ENCODE assay signal across 8 cellular contexts in the genomic region with DNA sequence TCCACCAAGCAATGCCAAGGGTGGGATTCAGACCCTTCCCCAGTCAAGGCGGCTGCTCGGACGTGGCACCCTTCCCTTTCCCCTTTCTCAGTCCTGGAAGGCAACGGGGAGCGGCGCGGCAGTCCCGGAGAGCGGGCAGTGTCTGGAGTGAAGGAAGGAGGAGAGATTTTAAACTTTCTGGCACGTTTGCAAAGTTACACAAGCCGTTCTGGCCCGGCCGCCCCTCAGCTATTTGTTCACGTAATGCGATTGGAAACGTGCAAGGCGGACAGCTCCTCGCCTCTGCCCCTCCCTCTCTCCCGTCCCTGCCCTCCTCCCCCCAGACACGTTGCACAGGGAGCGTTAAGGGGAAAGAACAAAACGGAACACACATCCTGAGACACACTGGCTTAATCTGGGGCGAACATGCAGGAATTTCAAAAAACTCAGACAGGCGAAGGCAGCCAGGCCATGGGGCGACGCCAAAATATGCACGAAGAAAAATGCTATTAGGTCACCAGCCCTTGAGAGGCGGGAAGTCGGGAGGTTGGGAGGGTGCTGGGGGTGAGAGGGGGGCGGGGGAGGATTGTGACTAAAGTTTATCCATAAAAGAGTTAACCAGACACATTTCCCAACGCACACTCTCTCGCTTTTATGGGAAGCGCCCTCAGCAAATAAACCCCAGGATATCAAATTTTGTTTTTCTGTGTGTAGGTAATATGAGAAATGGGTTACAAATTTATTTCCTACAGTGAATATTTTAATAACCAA. TPM values are rescaled to one million over a fixed set of nuclear protein-coding genes. Genes with fewer than 3 reads are reported as not detected.
DNase-seq lines count a peak whose midpoint lies in the region; ATAC-seq and TF ChIP-seq lines count a peak whose summit lies in the region.

A gene with protein sequence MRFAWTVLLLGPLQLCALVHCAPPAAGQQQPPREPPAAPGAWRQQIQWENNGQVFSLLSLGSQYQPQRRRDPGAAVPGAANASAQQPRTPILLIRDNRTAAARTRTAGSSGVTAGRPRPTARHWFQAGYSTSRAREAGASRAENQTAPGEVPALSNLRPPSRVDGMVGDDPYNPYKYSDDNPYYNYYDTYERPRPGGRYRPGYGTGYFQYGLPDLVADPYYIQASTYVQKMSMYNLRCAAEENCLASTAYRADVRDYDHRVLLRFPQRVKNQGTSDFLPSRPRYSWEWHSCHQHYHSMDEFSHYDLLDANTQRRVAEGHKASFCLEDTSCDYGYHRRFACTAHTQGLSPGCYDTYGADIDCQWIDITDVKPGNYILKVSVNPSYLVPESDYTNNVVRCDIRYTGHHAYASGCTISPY (minus strand): TSS at position 144 of the 750 bp plus-strand sequence. CDS start 274 bp downstream, outside the sequence.

- no peak for TF ChIP-seq RAD21 in liver (IDR thresholded peaks at IDR 0.05)

- H3K9ac ChIP-seq in liver (ENCODE audit: low read depth in 1 of 2, low read length in 2 of 2): no peak within 1 kb of the TSS

- H3K27me3 ChIP-seq in dorsolateral prefrontal cortex (peaks cover 0 to 11% (median 0%) of the 10 kb centered on the region in 45 donors), liver (ENCODE audit: control insufficient read depth in 4 of 4, insufficient read depth in 4 of 4, low read length in 3 of 4) (no peaks in the 10 kb centered on the region)

- POLR2A ChIA-PET in AG04449 (lab: Yijun Ruan, JAX): interaction anchor here (0.7 to 3.8 kb wide), 20 partner anchors 10 to 117 kb away, joined by 3 to 60 read pairs (median 8); a partner anchor contains a TSS

- H3K4me1 ChIP-seq in liver (ENCODE audit: control insufficient read depth in 4 of 4, insufficient read depth in 4 of 4, low read length in 3 of 4): peaks cover 12 to 20% (median 17%) of the 10 kb centered on the region in 4 donors

- no peaks in the 10 kb centered on the region for H3K9me3 ChIP-seq in liver (ENCODE audit: control insufficient read depth in 4 of 4, low read length in 3 of 4)

- intact Hi-C loops in dorsolateral prefrontal cortex (cut with DNase I): loop anchor here in 1 of 2 donors (2.0 kb wide), 1 partner anchor 107 kb away; no protein-coding TSS in a partner anchor

- ATAC-seq in GM18511 (IDR thresholded peaks at IDR 0.05; ENCODE audit: unreplicated experiment) (peak; percentile 6), HG03175 (IDR thresholded peaks at IDR 0.05; ENCODE audit: unreplicated experiment) (no peak)

- CTCF ChIA-PET in AG04449 (lab: Yijun Ruan, JAX): interaction anchor here (1.1 to 5.1 kb wide), 7 partner anchors 9 to 106 kb away, joined by 4 to 82 read pairs (median 26); no protein-coding TSS in a partner anchor

- peak within 1 kb of the TSS in 4 of 59 donors; percentile 19 to 56 (median 40) for H3K27ac ChIP-seq in dorsolateral prefrontal cortex
- peak within 1 kb of the TSS in 1 of 2 donors; percentile 35 for H3K27ac ChIP-seq in liver (ENCODE audit: low read depth in 1 of 2, low read length in 2 of 2)

- peak; percentile 98 for DNase-seq in AG04449 (ENCODE audit: low read depth, low spot score)
- DNase-seq in dorsolateral prefrontal cortex: peak in 3 of 10 donors; percentile 14 to 41 (median 30)
- no peak for DNase-seq in DMS153 treated with DMSO at 0.1 percent for 48 hours (lab: John Stamatoyannopoulos, UW; ENCODE audit: unreplicated experiment)

- H3K36me3 ChIP-seq in liver (ENCODE audit: control insufficient read depth in 4 of 4, insufficient read depth in 3 of 4, low read depth in 1 of 4, low read length in 3 of 4): no peaks in the 10 kb centered on the region

- no peak for TF ChIP-seq CTCF in AG04449 (IDR thresholded peaks at IDR 0.05; ENCODE audit: insufficient read depth, low read length, missing control alignments)
- TF ChIP-seq CTCF in dorsolateral prefrontal cortex (IDR thresholded peaks at IDR 0.05 in 54 of 56, conservative IDR thresholded peaks at IDR 0.05 in 2 of 56; ENCODE audit: low read depth in 1 of 56, partially characterized antibody in 56 of 56): no peak
- no peak for TF ChIP-seq CTCF in liver (IDR thresholded peaks at IDR 0.05; ENCODE audit: low read depth, low read length, missing input control)
- no peak for TF ChIP-seq CTCF in subcutaneous adipose tissue (IDR thresholded peaks at IDR 0.05; ENCODE audit: low read depth)

- 4% methylated on average over 33 of the region's 33 CpGs for WGBS in liver

- H3K4me3 ChIP-seq in AG04449 (ENCODE audit: low read depth, low read length): peak within 1 kb of the TSS; percentile 90
- peak within 1 kb of the TSS; percentile 46 to 83 (median 64) for H3K4me3 ChIP-seq in dorsolateral prefrontal cortex
- peak within 1 kb of the TSS; percentile 46 to 58 (median 52) for H3K4me3 ChIP-seq in liver (ENCODE audit: low read depth in 1 of 3, low read length in 3 of 3)

TF ChIP-seq in PFSK-1, 5 proteins besides CTCF, POLR2A, EP300 and RAD21:
- TF ChIP-seq, protein P1, sequence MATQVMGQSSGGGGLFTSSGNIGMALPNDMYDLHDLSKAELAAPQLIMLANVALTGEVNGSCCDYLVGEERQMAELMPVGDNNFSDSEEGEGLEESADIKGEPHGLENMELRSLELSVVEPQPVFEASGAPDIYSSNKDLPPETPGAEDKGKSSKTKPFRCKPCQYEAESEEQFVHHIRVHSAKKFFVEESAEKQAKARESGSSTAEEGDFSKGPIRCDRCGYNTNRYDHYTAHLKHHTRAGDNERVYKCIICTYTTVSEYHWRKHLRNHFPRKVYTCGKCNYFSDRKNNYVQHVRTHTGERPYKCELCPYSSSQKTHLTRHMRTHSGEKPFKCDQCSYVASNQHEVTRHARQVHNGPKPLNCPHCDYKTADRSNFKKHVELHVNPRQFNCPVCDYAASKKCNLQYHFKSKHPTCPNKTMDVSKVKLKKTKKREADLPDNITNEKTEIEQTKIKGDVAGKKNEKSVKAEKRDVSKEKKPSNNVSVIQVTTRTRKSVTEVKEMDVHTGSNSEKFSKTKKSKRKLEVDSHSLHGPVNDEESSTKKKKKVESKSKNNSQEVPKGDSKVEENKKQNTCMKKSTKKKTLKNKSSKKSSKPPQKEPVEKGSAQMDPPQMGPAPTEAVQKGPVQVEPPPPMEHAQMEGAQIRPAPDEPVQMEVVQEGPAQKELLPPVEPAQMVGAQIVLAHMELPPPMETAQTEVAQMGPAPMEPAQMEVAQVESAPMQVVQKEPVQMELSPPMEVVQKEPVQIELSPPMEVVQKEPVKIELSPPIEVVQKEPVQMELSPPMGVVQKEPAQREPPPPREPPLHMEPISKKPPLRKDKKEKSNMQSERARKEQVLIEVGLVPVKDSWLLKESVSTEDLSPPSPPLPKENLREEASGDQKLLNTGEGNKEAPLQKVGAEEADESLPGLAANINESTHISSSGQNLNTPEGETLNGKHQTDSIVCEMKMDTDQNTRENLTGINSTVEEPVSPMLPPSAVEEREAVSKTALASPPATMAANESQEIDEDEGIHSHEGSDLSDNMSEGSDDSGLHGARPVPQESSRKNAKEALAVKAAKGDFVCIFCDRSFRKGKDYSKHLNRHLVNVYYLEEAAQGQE (IDR thresholded peaks at IDR 0.05; ENCODE audit: insufficient read depth in 1 of 2, low read depth in 2 of 2, low read length in 2 of 2): peak; percentile 42 to 79; a peak in 3 of 4 replicates
- TF ChIP-seq TAF1 (IDR thresholded peaks at IDR 0.05; ENCODE audit: borderline replicate concordance, insufficient read depth, low read length) (no peak), SIN3A (IDR thresholded peaks at IDR 0.05; ENCODE audit: borderline replicate concordance, insufficient read depth, low read length) (no peak), FOXP2 (optimal IDR thresholded peaks at IDR 0.05; ENCODE audit: borderline replicate concordance, extremely low read depth, extremely low read length, insufficient read depth) (peak; percentile 57), POLR2AphosphoS5 (IDR thresholded peaks at IDR 0.05; ENCODE audit: low read depth, low read length) (no peak)
TF ChIP-seq in PFSK-1: peak in this region for 2.

TF ChIP-seq in liver, 16 proteins besides CTCF, POLR2A, EP300 and RAD21:
- TF ChIP-seq FOXA1 (IDR thresholded peaks at IDR 0.05) (no peak), RXRA (IDR thresholded peaks at IDR 0.05) (peak in 1 of 2 donors; percentile 30), FOXA2 (IDR thresholded peaks at IDR 0.05) (no peak), SP1 (IDR thresholded peaks at IDR 0.05) (no peak)
- TF ChIP-seq, protein P2, sequence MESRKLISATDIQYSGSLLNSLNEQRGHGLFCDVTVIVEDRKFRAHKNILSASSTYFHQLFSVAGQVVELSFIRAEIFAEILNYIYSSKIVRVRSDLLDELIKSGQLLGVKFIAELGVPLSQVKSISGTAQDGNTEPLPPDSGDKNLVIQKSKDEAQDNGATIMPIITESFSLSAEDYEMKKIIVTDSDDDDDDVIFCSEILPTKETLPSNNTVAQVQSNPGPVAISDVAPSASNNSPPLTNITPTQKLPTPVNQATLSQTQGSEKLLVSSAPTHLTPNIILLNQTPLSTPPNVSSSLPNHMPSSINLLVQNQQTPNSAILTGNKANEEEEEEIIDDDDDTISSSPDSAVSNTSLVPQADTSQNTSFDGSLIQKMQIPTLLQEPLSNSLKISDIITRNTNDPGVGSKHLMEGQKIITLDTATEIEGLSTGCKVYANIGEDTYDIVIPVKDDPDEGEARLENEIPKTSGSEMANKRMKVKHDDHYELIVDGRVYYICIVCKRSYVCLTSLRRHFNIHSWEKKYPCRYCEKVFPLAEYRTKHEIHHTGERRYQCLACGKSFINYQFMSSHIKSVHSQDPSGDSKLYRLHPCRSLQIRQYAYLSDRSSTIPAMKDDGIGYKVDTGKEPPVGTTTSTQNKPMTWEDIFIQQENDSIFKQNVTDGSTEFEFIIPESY (IDR thresholded peaks at IDR 0.05): no peak

RNA-seq across cellular contexts. Expression of the gene that starts here (rescaled TPM):
- 5.6 TPM for polyA plus RNA-seq in PFSK-1 (2012; ENCODE audit: insufficient read length, low read depth)
- total RNA-seq in dorsolateral prefrontal cortex: 1 to 10 TPM in 53 of 120 experiments, under 1 TPM in 65, not detected in 2; 0.18 to 4.1 (median 0.91) TPM
- total RNA-seq in liver: 1 to 10 TPM in 1 of 2 donors, under 1 TPM in 1; 0.84 to 1.0 TPM
- polyA plus RNA-seq in liver: 1 to 10 TPM in 1 of 2 donors, under 1 TPM in 1; 0.42 to 2.2 TPM
- total RNA-seq in subcutaneous adipose tissue: 100 to 1,000 TPM in 2 of 4 donors, 10 to 100 TPM in 2; 22.2 to 161 (median 73.2) TPM

Comparison
In these comparisons a context has a peak if more than half of its experiments do, and no peak if none do; other contexts are left out.
1. RNA of the gene that starts here (total RNA-seq): 22.2 to 161 TPM in subcutaneous adipose tissue; 0.84 to 1.0 TPM in liver and 0.18 to 4.1 TPM in dorsolateral prefrontal cortex; every median in the first group is over 4 times any median in the second.
2. Peak in every context shown above with its lines, with median percentiles within 50 percentile points of each other: H3K4me3 ChIP-seq.